Comparison of ENCODE assay signal across 8 cellular contexts in the genomic region with DNA sequence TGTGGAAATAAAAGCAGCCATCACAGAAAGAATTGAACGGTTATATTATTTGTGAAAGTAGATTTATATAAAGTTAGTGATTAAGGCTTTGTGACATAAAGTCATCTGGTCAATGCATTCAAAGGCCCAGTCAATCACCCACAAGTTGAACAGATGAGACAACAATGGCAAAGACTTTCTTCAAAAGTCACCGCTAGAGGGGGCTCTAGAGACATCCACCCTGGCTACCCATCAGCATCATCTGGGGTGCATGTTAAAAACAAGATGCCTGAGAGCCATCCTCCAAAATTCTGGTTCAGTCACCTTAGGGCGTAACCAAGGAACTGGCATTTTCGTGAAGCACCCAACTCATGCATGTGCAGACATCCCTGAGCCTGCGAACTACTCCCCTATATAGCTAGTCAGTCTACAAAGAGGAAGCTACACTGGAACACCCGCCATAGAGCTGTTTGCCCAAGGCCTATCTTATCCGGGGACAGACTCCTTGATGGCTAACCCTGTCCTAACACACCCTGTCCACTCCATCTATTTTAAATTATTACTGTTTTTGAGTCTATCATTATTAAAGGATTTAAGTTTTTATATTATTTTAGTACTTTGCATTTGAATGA.
DNase-seq lines count a peak whose midpoint lies in the region; ATAC-seq and TF ChIP-seq lines count a peak whose summit lies in the region.

No MANE protein-coding gene starts in this region.

- H3K4me3 Mint-ChIP-seq in activated CD4-positive, alpha-beta T cell treated with anti-CD3 and anti-CD28 coated beads, Interleukin-2, amount 10 ng/mL, durations not matched to agents 24 days and 14 days, result no peak overlapping the region
- H3K4me3 Mint-ChIP-seq in CD4-positive, alpha-beta T cell, result no peak overlapping the region

- no peaks in the 10 kb centered on the region for H3K27me3 Mint-ChIP-seq in activated CD4-positive, alpha-beta T cell treated with anti-CD3 and anti-CD28 coated beads, Interleukin-2, amount 10 ng/mL, durations not matched to agents 24 days and 14 days
- no peaks in the 10 kb centered on the region for H3K27me3 Mint-ChIP-seq in CD4-positive, alpha-beta T cell

- ATAC-seq in HG02623 (IDR thresholded peaks at IDR 0.05; ENCODE audit: unreplicated experiment), result no peak
- ATAC-seq in CD4-positive, alpha-beta T cell (ENCODE audit: poor library complexity), result no peak

- DNase-seq in activated CD4-positive, alpha-beta T cell treated with anti-CD3 and anti-CD28 coated beads, Interleukin-2, amount 10 ng/mL, durations not matched to agents 24 days and 14 days, result peak; percentile 84
- no peak for DNase-seq in activated CD4-positive, alpha-beta T cell treated with anti-CD3 and anti-CD28 coated beads, Interleukin-2, amount 50 U/mL, for 4 hours
- DNase-seq in NCI-H1105 (lab: John Stamatoyannopoulos, UW) (peak; percentile 41), astrocyte of the spinal cord (ENCODE audit: low read depth, low spot score) (peak; percentile 15), lung microvascular endothelial cell (ENCODE audit: low read depth in 2 of 2) (peak; percentile 23 to 63), GOT3 (lab: John Stamatoyannopoulos, UW) (no peak)
- DNase-seq in CD4-positive, alpha-beta T cell, result no peak

- peak; percentile 53 for TF ChIP-seq CTCF in astrocyte of the spinal cord (IDR thresholded peaks at IDR 0.05; ENCODE audit: low read depth, low read length)
- TF ChIP-seq CTCF in CD4-positive, alpha-beta T cell (IDR thresholded peaks at IDR 0.05), result no peak

- CTCF ChIA-PET in CD4-positive, alpha-beta T cell (lab: Charles Lee), result no interaction called here

- H3K27me3 ChIP-seq in CD4-positive, alpha-beta T cell (ENCODE audit: control insufficient read depth, insufficient read depth, low read length), result no peaks in the 10 kb centered on the region

- no peak overlapping the region for H3K4me3 ChIP-seq in astrocyte of the spinal cord (ENCODE audit: low read depth, low read length)

- no peaks in the 10 kb centered on the region for H3K4me1 Mint-ChIP-seq in activated CD4-positive, alpha-beta T cell treated with anti-CD3 and anti-CD28 coated beads, Interleukin-2, amount 10 ng/mL, durations not matched to agents 24 days and 14 days
- no peaks in the 10 kb centered on the region for H3K4me1 Mint-ChIP-seq in CD4-positive, alpha-beta T cell (ENCODE audit: low read depth)

- no peak overlapping the region for H3K27ac ChIP-seq in CD4-positive, alpha-beta T cell (ENCODE audit: low read depth, low read length)

- H3K27ac Mint-ChIP-seq in activated CD4-positive, alpha-beta T cell treated with anti-CD3 and anti-CD28 coated beads, Interleukin-2, amount 10 ng/mL, durations not matched to agents 24 days and 14 days, result no peak overlapping the region
- H3K27ac Mint-ChIP-seq in CD4-positive, alpha-beta T cell, result no peak overlapping the region

- no peaks in the 10 kb centered on the region for H3K36me3 Mint-ChIP-seq in activated CD4-positive, alpha-beta T cell treated with anti-CD3 and anti-CD28 coated beads, Interleukin-2, amount 10 ng/mL, durations not matched to agents 24 days and 14 days (ENCODE audit: low read depth)
- H3K36me3 Mint-ChIP-seq in CD4-positive, alpha-beta T cell (ENCODE audit: low read depth), result no peaks in the 10 kb centered on the region

- intact Hi-C loops in activated CD4-positive, alpha-beta T cell treated with anti-CD3 and anti-CD28 coated beads, Interleukin-2, amount 10 ng/mL, durations not matched to agents 24 days and 14 days (cut with micrococcal nuclease), result loop anchor here (1.0 to 2.0 kb wide), 2 partner anchors 83 to 466 kb away; no protein-coding TSS in a partner anchor
- intact Hi-C loops in CD4-positive, alpha-beta T cell (cut with DNase I, micrococcal nuclease), result no loop called here

- no peaks in the 10 kb centered on the region for H3K9me3 ChIP-seq in CD4-positive, alpha-beta T cell (ENCODE audit: control insufficient read depth, low read length)

- POLR2A ChIA-PET in CD4-positive, alpha-beta T cell (lab: Charles Lee), result no interaction called here

- no peaks in the 10 kb centered on the region for H3K9me3 Mint-ChIP-seq in activated CD4-positive, alpha-beta T cell treated with anti-CD3 and anti-CD28 coated beads, Interleukin-2, amount 10 ng/mL, durations not matched to agents 24 days and 14 days
- peaks cover 5% of the 10 kb centered on the region for H3K9me3 Mint-ChIP-seq in CD4-positive, alpha-beta T cell

- in situ Hi-C loops in astrocyte of the spinal cord (cut with HindIII; ENCODE audit: low sequenced_read_pairs), result no loop called here

Comparison
In these comparisons a context has a peak if more than half of its experiments do, and no peak if none do; other contexts are left out.
1. DNase-seq: peak in activated CD4-positive, alpha-beta T cell treated with anti-CD3 and anti-CD28 coated beads, Interleukin-2, amount 10 ng/mL, durations not matched to agents 24 days and 14 days (single experiment), NCI-H1105 (single experiment), astrocyte of the spinal cord (single experiment) and lung microvascular endothelial cell (2 of 2); none in activated CD4-positive, alpha-beta T cell treated with anti-CD3 and anti-CD28 coated beads, Interleukin-2, amount 50 U/mL, for 4 hours (0 of 2), CD4-positive, alpha-beta T cell (0 of 10) and GOT3 (single experiment).